1 cellular context compared by ENCODE assay signal in genomic region chr16:2912330-2913199, GRCh38.
TF ChIP-seq lines count a peak whose summit lies in the region.

No MANE protein-coding gene starts in this region.

TF ChIP-seq in K562, 482 proteins besides CTCF, POLR2A, EP300 and RAD21 (continued from another document and continues in another):
- TF ChIP-seq, protein P1, sequence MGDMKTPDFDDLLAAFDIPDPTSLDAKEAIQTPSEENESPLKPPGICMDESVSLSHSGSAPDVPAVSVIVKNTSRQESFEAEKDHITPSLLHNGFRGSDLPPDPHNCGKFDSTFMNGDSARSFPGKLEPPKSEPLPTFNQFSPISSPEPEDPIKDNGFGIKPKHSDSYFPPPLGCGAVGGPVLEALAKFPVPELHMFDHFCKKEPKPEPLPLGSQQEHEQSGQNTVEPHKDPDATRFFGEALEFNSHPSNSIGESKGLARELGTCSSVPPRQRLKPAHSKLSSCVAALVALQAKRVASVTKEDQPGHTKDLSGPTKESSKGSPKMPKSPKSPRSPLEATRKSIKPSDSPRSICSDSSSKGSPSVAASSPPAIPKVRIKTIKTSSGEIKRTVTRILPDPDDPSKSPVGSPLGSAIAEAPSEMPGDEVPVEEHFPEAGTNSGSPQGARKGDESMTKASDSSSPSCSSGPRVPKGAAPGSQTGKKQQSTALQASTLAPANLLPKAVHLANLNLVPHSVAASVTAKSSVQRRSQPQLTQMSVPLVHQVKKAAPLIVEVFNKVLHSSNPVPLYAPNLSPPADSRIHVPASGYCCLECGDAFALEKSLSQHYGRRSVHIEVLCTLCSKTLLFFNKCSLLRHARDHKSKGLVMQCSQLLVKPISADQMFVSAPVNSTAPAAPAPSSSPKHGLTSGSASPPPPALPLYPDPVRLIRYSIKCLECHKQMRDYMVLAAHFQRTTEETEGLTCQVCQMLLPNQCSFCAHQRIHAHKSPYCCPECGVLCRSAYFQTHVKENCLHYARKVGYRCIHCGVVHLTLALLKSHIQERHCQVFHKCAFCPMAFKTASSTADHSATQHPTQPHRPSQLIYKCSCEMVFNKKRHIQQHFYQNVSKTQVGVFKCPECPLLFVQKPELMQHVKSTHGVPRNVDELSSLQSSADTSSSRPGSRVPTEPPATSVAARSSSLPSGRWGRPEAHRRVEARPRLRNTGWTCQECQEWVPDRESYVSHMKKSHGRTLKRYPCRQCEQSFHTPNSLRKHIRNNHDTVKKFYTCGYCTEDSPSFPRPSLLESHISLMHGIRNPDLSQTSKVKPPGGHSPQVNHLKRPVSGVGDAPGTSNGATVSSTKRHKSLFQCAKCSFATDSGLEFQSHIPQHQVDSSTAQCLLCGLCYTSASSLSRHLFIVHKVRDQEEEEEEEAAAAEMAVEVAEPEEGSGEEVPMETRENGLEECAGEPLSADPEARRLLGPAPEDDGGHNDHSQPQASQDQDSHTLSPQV (IDR thresholded peaks at IDR 0.05), result no peak
- no peak for TF ChIP-seq RB1 (IDR thresholded peaks at IDR 0.05; ENCODE audit: low read depth)
- TF ChIP-seq NFIC (IDR thresholded peaks at IDR 0.05), result no peak
- no peak for TF ChIP-seq DDX20 (tag; IDR thresholded peaks at IDR 0.05; ENCODE audit: low read depth)
- TF ChIP-seq, protein P2, sequence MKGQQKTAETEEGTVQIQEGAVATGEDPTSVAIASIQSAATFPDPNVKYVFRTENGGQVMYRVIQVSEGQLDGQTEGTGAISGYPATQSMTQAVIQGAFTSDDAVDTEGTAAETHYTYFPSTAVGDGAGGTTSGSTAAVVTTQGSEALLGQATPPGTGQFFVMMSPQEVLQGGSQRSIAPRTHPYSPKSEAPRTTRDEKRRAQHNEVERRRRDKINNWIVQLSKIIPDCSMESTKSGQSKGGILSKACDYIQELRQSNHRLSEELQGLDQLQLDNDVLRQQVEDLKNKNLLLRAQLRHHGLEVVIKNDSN (CRISPR knock-in tag; IDR thresholded peaks at IDR 0.05), result no peak
- TF ChIP-seq, protein P3, sequence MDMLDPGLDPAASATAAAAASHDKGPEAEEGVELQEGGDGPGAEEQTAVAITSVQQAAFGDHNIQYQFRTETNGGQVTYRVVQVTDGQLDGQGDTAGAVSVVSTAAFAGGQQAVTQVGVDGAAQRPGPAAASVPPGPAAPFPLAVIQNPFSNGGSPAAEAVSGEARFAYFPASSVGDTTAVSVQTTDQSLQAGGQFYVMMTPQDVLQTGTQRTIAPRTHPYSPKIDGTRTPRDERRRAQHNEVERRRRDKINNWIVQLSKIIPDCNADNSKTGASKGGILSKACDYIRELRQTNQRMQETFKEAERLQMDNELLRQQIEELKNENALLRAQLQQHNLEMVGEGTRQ (CRISPR knock-in tag; IDR thresholded peaks at IDR 0.05), result no peak
- TF ChIP-seq, protein P4, sequence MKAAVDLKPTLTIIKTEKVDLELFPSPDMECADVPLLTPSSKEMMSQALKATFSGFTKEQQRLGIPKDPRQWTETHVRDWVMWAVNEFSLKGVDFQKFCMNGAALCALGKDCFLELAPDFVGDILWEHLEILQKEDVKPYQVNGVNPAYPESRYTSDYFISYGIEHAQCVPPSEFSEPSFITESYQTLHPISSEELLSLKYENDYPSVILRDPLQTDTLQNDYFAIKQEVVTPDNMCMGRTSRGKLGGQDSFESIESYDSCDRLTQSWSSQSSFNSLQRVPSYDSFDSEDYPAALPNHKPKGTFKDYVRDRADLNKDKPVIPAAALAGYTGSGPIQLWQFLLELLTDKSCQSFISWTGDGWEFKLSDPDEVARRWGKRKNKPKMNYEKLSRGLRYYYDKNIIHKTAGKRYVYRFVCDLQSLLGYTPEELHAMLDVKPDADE (conservative IDR thresholded peaks at IDR 0.05; ENCODE audit: control insufficient read depth, low read depth, low read length), result no peak
- TF ChIP-seq, protein P5, sequence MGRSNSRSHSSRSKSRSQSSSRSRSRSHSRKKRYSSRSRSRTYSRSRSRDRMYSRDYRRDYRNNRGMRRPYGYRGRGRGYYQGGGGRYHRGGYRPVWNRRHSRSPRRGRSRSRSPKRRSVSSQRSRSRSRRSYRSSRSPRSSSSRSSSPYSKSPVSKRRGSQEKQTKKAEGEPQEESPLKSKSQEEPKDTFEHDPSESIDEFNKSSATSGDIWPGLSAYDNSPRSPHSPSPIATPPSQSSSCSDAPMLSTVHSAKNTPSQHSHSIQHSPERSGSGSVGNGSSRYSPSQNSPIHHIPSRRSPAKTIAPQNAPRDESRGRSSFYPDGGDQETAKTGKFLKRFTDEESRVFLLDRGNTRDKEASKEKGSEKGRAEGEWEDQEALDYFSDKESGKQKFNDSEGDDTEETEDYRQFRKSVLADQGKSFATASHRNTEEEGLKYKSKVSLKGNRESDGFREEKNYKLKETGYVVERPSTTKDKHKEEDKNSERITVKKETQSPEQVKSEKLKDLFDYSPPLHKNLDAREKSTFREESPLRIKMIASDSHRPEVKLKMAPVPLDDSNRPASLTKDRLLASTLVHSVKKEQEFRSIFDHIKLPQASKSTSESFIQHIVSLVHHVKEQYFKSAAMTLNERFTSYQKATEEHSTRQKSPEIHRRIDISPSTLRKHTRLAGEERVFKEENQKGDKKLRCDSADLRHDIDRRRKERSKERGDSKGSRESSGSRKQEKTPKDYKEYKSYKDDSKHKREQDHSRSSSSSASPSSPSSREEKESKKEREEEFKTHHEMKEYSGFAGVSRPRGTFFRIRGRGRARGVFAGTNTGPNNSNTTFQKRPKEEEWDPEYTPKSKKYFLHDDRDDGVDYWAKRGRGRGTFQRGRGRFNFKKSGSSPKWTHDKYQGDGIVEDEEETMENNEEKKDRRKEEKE (IDR thresholded peaks at IDR 0.05; ENCODE audit: borderline replicate concordance in 1 of 2, control insufficient read depth in 1 of 2, low read depth in 2 of 2, low read length in 1 of 2), result no peak
- no peak for TF ChIP-seq RFX5 (IDR thresholded peaks at IDR 0.05; ENCODE audit: low read depth, low read length)
- TF ChIP-seq ZNF121 (CRISPR knock-in tag; conservative IDR thresholded peaks at IDR 0.05), result no peak
- TF ChIP-seq ZNF263 (CRISPR knock-in tag; IDR thresholded peaks at IDR 0.05; ENCODE audit: borderline replicate concordance), result 0 out of 2 replicates have a peak, but pooled peaks have one; percentile 30
- TF ChIP-seq ARHGAP35 (IDR thresholded peaks at IDR 0.05; ENCODE audit: partially characterized antibody), result peak; percentile 2
- TF ChIP-seq KLF1 (tag; IDR thresholded peaks at IDR 0.05), result no peak
- no peak for TF ChIP-seq XRCC3 (IDR thresholded peaks at IDR 0.05)
- peak; percentile 81; the same call in 1 of the 2 replicates for TF ChIP-seq KAT7 (CRISPR knock-in tag; IDR thresholded peaks at IDR 0.05; ENCODE audit: borderline replicate concordance)
- no peak for TF ChIP-seq SMC3 (conservative IDR thresholded peaks at IDR 0.05; ENCODE audit: insufficient read depth, low read depth, low read length)
- TF ChIP-seq, protein P6, sequence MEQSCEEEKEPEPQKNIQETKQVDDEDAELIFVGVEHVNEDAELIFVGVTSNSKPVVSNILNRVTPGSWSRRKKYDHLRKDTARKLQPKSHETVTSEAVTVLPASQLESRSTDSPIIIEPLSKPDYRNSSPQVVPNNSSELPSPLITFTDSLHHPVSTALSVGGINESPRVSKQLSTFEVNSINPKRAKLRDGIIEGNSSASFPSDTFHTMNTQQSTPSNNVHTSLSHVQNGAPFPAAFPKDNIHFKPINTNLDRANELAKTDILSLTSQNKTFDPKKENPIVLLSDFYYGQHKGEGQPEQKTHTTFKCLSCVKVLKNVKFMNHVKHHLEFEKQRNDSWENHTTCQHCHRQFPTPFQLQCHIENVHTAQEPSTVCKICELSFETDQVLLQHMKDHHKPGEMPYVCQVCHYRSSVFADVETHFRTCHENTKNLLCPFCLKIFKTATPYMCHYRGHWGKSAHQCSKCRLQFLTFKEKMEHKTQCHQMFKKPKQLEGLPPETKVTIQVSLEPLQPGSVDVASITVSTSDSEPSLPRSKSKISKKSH (CRISPR knock-in tag; IDR thresholded peaks at IDR 0.05), result no peak
- TF ChIP-seq SMAD4 (CRISPR knock-in tag; conservative IDR thresholded peaks at IDR 0.05), result no peak
- TF ChIP-seq NBN (IDR thresholded peaks at IDR 0.05; ENCODE audit: low read depth), result no peak
- TF ChIP-seq, protein P7, sequence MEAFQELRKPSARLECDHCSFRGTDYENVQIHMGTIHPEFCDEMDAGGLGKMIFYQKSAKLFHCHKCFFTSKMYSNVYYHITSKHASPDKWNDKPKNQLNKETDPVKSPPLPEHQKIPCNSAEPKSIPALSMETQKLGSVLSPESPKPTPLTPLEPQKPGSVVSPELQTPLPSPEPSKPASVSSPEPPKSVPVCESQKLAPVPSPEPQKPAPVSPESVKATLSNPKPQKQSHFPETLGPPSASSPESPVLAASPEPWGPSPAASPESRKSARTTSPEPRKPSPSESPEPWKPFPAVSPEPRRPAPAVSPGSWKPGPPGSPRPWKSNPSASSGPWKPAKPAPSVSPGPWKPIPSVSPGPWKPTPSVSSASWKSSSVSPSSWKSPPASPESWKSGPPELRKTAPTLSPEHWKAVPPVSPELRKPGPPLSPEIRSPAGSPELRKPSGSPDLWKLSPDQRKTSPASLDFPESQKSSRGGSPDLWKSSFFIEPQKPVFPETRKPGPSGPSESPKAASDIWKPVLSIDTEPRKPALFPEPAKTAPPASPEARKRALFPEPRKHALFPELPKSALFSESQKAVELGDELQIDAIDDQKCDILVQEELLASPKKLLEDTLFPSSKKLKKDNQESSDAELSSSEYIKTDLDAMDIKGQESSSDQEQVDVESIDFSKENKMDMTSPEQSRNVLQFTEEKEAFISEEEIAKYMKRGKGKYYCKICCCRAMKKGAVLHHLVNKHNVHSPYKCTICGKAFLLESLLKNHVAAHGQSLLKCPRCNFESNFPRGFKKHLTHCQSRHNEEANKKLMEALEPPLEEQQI (IDR thresholded peaks at IDR 0.05), result no peak
- TF ChIP-seq PCBP1 (IDR thresholded peaks at IDR 0.05; ENCODE audit: low read depth, low read length, poor library complexity, severe bottlenecking), result no peak
- TF ChIP-seq NFE2 (IDR thresholded peaks at IDR 0.05; ENCODE audit: low read depth), result peak; percentile 75
- TF ChIP-seq, protein P8, sequence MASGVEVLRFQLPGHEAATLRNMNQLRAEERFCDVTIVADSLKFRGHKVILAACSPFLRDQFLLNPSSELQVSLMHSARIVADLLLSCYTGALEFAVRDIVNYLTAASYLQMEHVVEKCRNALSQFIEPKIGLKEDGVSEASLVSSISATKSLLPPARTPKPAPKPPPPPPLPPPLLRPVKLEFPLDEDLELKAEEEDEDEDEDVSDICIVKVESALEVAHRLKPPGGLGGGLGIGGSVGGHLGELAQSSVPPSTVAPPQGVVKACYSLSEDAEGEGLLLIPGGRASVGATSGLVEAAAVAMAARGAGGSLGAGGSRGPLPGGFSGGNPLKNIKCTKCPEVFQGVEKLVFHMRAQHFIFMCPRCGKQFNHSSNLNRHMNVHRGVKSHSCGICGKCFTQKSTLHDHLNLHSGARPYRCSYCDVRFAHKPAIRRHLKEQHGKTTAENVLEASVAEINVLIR (CRISPR knock-in tag; IDR thresholded peaks at IDR 0.05), result no peak
- TF ChIP-seq PURB (CRISPR knock-in tag; IDR thresholded peaks at IDR 0.05; ENCODE audit: low read depth), result no peak
- TF ChIP-seq ZFPM2 (CRISPR knock-in tag; IDR thresholded peaks at IDR 0.05), result no peak
- TF ChIP-seq KDM4B (IDR thresholded peaks at IDR 0.05; ENCODE audit: borderline replicate concordance in 2 of 2, low read depth in 1 of 2), result no peak
- TF ChIP-seq PRPF4 (IDR thresholded peaks at IDR 0.05; ENCODE audit: insufficient read depth, low read depth, low read length, poor library complexity, severe bottlenecking), result no peak
- no peak for TF ChIP-seq CEBPZ (IDR thresholded peaks at IDR 0.05; ENCODE audit: borderline replicate concordance, low read depth, low read length)
- no peak for TF ChIP-seq ZNF324 (CRISPR knock-in tag; IDR thresholded peaks at IDR 0.05)
- no peak for TF ChIP-seq WHSC1 (IDR thresholded peaks at IDR 0.05; ENCODE audit: low read length)
- no peak for TF ChIP-seq RBM17 (IDR thresholded peaks at IDR 0.05; ENCODE audit: borderline replicate concordance, low read depth, low read length)
- no peak for TF ChIP-seq ZNF639 (CRISPR knock-in tag; conservative IDR thresholded peaks at IDR 0.05 in 1 of 2, IDR thresholded peaks at IDR 0.05 in 1 of 2)
- TF ChIP-seq ATF3 (IDR thresholded peaks at IDR 0.05), result no peak
- no peak for TF ChIP-seq ATF3 (CRISPR knock-in tag; conservative IDR thresholded peaks at IDR 0.05)
- TF ChIP-seq TAF15 (IDR thresholded peaks at IDR 0.05; ENCODE audit: low read depth, low read length), result no peak
- TF ChIP-seq GTF2A2 (tag; IDR thresholded peaks at IDR 0.05), result no peak
